1 cellular context compared by ENCODE assay signal in genomic region chr9:130017035-130017909, GRCh38.
TF ChIP-seq lines count a peak whose summit lies in the region.

No MANE protein-coding gene starts in this region.

TF ChIP-seq in SK-N-SH, 30 proteins besides CTCF, POLR2A, EP300 and RAD21 (continued from another document):
- TF ChIP-seq REST (IDR thresholded peaks at IDR 0.05; ENCODE audit: low read depth, low read length) (no peak), FOXM1 (IDR thresholded peaks at IDR 0.05; ENCODE audit: low read depth) (no peak), RCOR1 (IDR thresholded peaks at IDR 0.05; ENCODE audit: low read length) (no peak), TAF1 (IDR thresholded peaks at IDR 0.05; ENCODE audit: borderline replicate concordance, low read depth, low read length) (no peak), NFIC (IDR thresholded peaks at IDR 0.05; ENCODE audit: borderline replicate concordance) (no peak), EZH2phosphoT487 (IDR thresholded peaks at IDR 0.05; ENCODE audit: borderline replicate concordance, low read depth) (no peak), POLR2AphosphoS5 (IDR thresholded peaks at IDR 0.05; ENCODE audit: low read depth, low read length) (no peak), USF2 (IDR thresholded peaks at IDR 0.05; ENCODE audit: borderline replicate concordance, low read depth, low read length) (no peak), CHD2 (IDR thresholded peaks at IDR 0.05; ENCODE audit: low read length, partially characterized antibody) (no peak), MXI1 (IDR thresholded peaks at IDR 0.05; ENCODE audit: low read depth, low read length) (no peak), SMC3 (IDR thresholded peaks at IDR 0.05; ENCODE audit: low read depth, low read length) (no peak), RFX5 (IDR thresholded peaks at IDR 0.05; ENCODE audit: low read length) (no peak), MEF2A (IDR thresholded peaks at IDR 0.05; ENCODE audit: borderline replicate concordance, low read depth) (no peak), RXRA (IDR thresholded peaks at IDR 0.05; ENCODE audit: borderline replicate concordance, low read depth) (no peak), USF1 (IDR thresholded peaks at IDR 0.05; ENCODE audit: borderline replicate concordance, low read depth) (no peak)
TF ChIP-seq in SK-N-SH: peak in this region for 0.
